In the genomic region with DNA sequence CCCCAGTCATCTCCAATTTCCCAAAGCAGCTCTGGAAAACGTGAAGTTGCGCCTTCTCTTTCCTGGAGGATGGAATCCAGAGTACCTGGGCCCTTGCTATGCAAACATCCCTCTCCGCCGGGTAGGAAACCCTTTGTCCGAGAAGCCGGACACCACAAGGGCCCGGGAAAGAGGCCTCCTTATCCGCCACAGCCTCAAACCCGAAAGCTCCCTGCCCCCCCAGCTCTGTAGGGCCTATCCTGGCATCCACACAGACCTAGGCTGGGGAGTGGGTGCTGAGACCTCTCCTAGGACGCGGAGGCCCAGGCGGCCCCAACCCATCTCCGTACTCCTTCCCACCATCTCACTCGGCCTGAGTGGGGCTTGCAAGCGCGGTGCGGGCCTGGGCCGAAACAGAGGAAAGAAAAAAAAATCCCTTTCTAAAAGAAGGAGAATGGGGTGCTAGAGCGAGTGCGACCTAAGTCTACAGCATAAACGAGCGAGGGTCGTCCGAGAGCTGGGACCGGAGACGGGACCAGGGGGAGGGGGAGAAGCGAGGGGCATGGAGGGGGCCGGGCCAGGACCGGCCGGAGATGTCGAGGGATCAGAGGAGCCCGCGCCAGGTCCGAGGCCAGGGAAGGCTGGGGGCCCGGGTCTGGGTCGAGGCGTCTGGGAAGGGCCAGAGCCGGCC, we compare ENCODE assay signal across 8 cellular contexts. TPM values are rescaled to one million over a fixed set of nuclear protein-coding genes. Genes with fewer than 3 reads are reported as not detected.
A peak's percentile ranks its signal among the peaks of the same experiment; 100 is the strongest.
DNase-seq lines count a peak whose midpoint lies in the region; ATAC-seq, FAIRE-seq and TF ChIP-seq lines count a peak whose summit lies in the region.

No MANE protein-coding gene starts in this region.

- H3K4me3 ChIP-seq in BLaER1 treated with 17β-estradiol and CSF1 and Interleukin-3, amounts not matched to agents 10 nM and 100 nM, result peak overlapping the region; percentile 89 to 99 (median 98)
- H3K4me3 ChIP-seq in Loucy (ENCODE audit: low read length, poor library complexity, severe bottlenecking) (peak overlapping the region; percentile 78), fibroblast of lung (replicated peaks in 1 of 4; ENCODE audit: control extremely low read depth in 1 of 4, insufficient read depth in 1 of 4, low read depth in 3 of 4, low read length in 4 of 4) (peak overlapping the region; percentile 69 to 98 (median 88))

- peak overlapping the region; percentile 95 for H3K4me3 Mint-ChIP-seq in activated T-helper 1 cell treated with anti-CD3 and anti-CD28 coated beads, Interleukin-12 subunit alpha, Interleukin-12 subunit beta, Interleukin-2, Interleukin-4 antibody, amounts not matched to agents 30 ng/mL and 10 ng/mL and 1 ng/mL, durations not matched to agents 14 hours and 24 hours and 36 hours
- peak overlapping the region; percentile 91 to 99 (median 99) for H3K4me3 Mint-ChIP-seq in nephron

- peaks cover 0 to 14% (median 0%) of the 10 kb centered on the region in 11 experiments; a peak in 7 of 22 replicates for H3K36me3 ChIP-seq in BLaER1 treated with 17β-estradiol and CSF1 and Interleukin-3, amounts not matched to agents 10 nM and 100 nM
- H3K36me3 ChIP-seq in Loucy (ENCODE audit: insufficient read depth, low read length), result no peaks in the 10 kb centered on the region
- peaks cover 2% of the 10 kb centered on the region for H3K36me3 ChIP-seq in fibroblast of lung (ENCODE audit: control insufficient read depth, insufficient read depth, low read length)

- peak overlapping the region; percentile 95 for H3K27ac Mint-ChIP-seq in activated T-helper 1 cell treated with anti-CD3 and anti-CD28 coated beads, Interleukin-12 subunit alpha, Interleukin-12 subunit beta, Interleukin-2, Interleukin-4 antibody, amounts not matched to agents 30 ng/mL and 10 ng/mL and 1 ng/mL, durations not matched to agents 14 hours and 24 hours and 36 hours
- peak overlapping the region; percentile 87 to 98 (median 98) for H3K27ac Mint-ChIP-seq in nephron

- TF ChIP-seq CTCF in Loucy (conservative IDR thresholded peaks at IDR 0.05; ENCODE audit: low read length), result no peak
- no peak for TF ChIP-seq CTCF in fibroblast of lung (conservative IDR thresholded peaks at IDR 0.05 in 1 of 2, IDR thresholded peaks at IDR 0.05 in 1 of 2; ENCODE audit: low read depth in 1 of 2, low read length in 2 of 2)
- no peak for TF ChIP-seq CTCF in nephron (IDR thresholded peaks at IDR 0.05; ENCODE audit: unreplicated experiment in 3 of 3)

- peak; percentile 2 for ATAC-seq in GM21390 (IDR thresholded peaks at IDR 0.05; ENCODE audit: unreplicated experiment)

- FAIRE-seq in urothelium cell line (lab: Jason Lieb, UNC), result no peak

- peak overlapping the region; percentile 92 to 99 (median 96) for H3K9ac ChIP-seq in BLaER1 treated with 17β-estradiol and CSF1 and Interleukin-3, amounts not matched to agents 10 nM and 100 nM
- H3K9ac ChIP-seq in Loucy (ENCODE audit: low read depth, low read length, poor library complexity, severe bottlenecking), result peak overlapping the region; percentile 78
- peak overlapping the region; percentile 91 for H3K9ac ChIP-seq in fibroblast of lung (ENCODE audit: insufficient read depth, low read length)

- H3K27ac ChIP-seq in BLaER1 treated with 17β-estradiol and CSF1 and Interleukin-3, amounts not matched to agents 10 nM and 100 nM, result peak overlapping the region; percentile 94 to 98 (median 95)
- peak overlapping the region; percentile 98 for H3K27ac ChIP-seq in fibroblast of lung (ENCODE audit: insufficient read depth, low read length)

- H4K20me1 ChIP-seq in BLaER1 treated with 17β-estradiol and CSF1 and Interleukin-3, amounts not matched to agents 10 nM and 100 nM, result peaks cover 16 to 54% (median 40%) of the 10 kb centered on the region in 11 experiments; a peak in 21 of 22 replicates
- peaks cover 33% of the 10 kb centered on the region for H4K20me1 ChIP-seq in Loucy (ENCODE audit: insufficient read depth, low read length, poor library complexity, severe bottlenecking)
- peaks cover 5% of the 10 kb centered on the region for H4K20me1 ChIP-seq in fibroblast of lung (ENCODE audit: control insufficient read depth, extremely low read depth, insufficient read depth, low read length)

- peak; percentile 12 for DNase-seq in activated T-helper 1 cell treated with anti-CD3 and anti-CD28 coated beads, Interleukin-12 subunit alpha, Interleukin-12 subunit beta, Interleukin-2, Interleukin-4 antibody, amounts not matched to agents 30 ng/mL and 10 ng/mL and 1 ng/mL, durations not matched to agents 14 hours and 24 hours and 36 hours (ENCODE audit: low spot score)
- peak in 1 of 2 donors; percentile 37 for DNase-seq in fibroblast of lung (ENCODE audit: low read depth in 2 of 2)
- DNase-seq in urothelium cell line (ENCODE audit: low spot score), result peak; percentile 17
- no peak for DNase-seq in NCI-H2107 treated with DMSO at 0.1 percent for 48 hours (lab: John Stamatoyannopoulos, UW; ENCODE audit: unreplicated experiment)

- peaks cover 64% of the 10 kb centered on the region for H3K4me1 Mint-ChIP-seq in activated T-helper 1 cell treated with anti-CD3 and anti-CD28 coated beads, Interleukin-12 subunit alpha, Interleukin-12 subunit beta, Interleukin-2, Interleukin-4 antibody, amounts not matched to agents 30 ng/mL and 10 ng/mL and 1 ng/mL, durations not matched to agents 14 hours and 24 hours and 36 hours (ENCODE audit: low read depth)
- peaks cover 56% of the 10 kb centered on the region for H3K4me1 Mint-ChIP-seq in nephron

- H3K9me3 ChIP-seq in BLaER1 treated with 17β-estradiol and CSF1 and Interleukin-3, amounts not matched to agents 10 nM and 100 nM (replicated peaks in 1 of 11), result no peaks in the 10 kb centered on the region; a peak in 1 of 22 replicates
- H3K9me3 ChIP-seq in Loucy (ENCODE audit: insufficient read depth, low read depth, low read length), result no peaks in the 10 kb centered on the region
- H3K9me3 ChIP-seq in fibroblast of lung (ENCODE audit: control insufficient read depth, insufficient read depth, low read depth, low read length), result no peaks in the 10 kb centered on the region

- H2AFZ ChIP-seq in Loucy (ENCODE audit: low read length) (peak overlapping the region; percentile 93; the same call in 1 of the 2 replicates), fibroblast of lung (ENCODE audit: low read length) (no peak overlapping the region)

- H3K4me2 ChIP-seq in BLaER1 treated with 17β-estradiol and CSF1 and Interleukin-3, amounts not matched to agents 10 nM and 100 nM, result peak overlapping the region; percentile 80 to 96 (median 94)
- H3K4me2 ChIP-seq in Loucy (ENCODE audit: low read depth, low read length, poor library complexity, severe bottlenecking) (peak overlapping the region; percentile 72), fibroblast of lung (ENCODE audit: extremely low read depth, insufficient read depth, low read length) (peak overlapping the region; percentile 85)

- no peaks in the 10 kb centered on the region for H3K9me3 Mint-ChIP-seq in activated T-helper 1 cell treated with anti-CD3 and anti-CD28 coated beads, Interleukin-12 subunit alpha, Interleukin-12 subunit beta, Interleukin-2, Interleukin-4 antibody, amounts not matched to agents 30 ng/mL and 10 ng/mL and 1 ng/mL, durations not matched to agents 14 hours and 24 hours and 36 hours
- no peaks in the 10 kb centered on the region for H3K9me3 Mint-ChIP-seq in nephron

- H3K4me1 ChIP-seq in BLaER1 treated with 17β-estradiol and CSF1 and Interleukin-3, amounts not matched to agents 10 nM and 100 nM, result peaks cover 51 to 58% (median 54%) of the 10 kb centered on the region in 10 experiments
- peaks cover 22% of the 10 kb centered on the region for H3K4me1 ChIP-seq in Loucy (ENCODE audit: insufficient read depth, low read length, poor library complexity, severe bottlenecking)
- H3K4me1 ChIP-seq in fibroblast of lung (ENCODE audit: control insufficient read depth, extremely low read depth, insufficient read depth, low read length), result peaks cover 3% of the 10 kb centered on the region

- H3K27me3 ChIP-seq in BLaER1 treated with 17β-estradiol and CSF1 and Interleukin-3, amounts not matched to agents 10 nM and 100 nM, result no peaks in the 10 kb centered on the region
- no peaks in the 10 kb centered on the region for H3K27me3 ChIP-seq in Loucy (ENCODE audit: insufficient read depth, low read length, poor library complexity, severe bottlenecking)
- no peaks in the 10 kb centered on the region for H3K27me3 ChIP-seq in fibroblast of lung (ENCODE audit: control insufficient read depth, insufficient read depth, low read length)

- H3K36me3 Mint-ChIP-seq in activated T-helper 1 cell treated with anti-CD3 and anti-CD28 coated beads, Interleukin-12 subunit alpha, Interleukin-12 subunit beta, Interleukin-2, Interleukin-4 antibody, amounts not matched to agents 30 ng/mL and 10 ng/mL and 1 ng/mL, durations not matched to agents 14 hours and 24 hours and 36 hours (ENCODE audit: low read depth), result peaks cover 19% of the 10 kb centered on the region
- H3K36me3 Mint-ChIP-seq in nephron (ENCODE audit: low read depth), result no peaks in the 10 kb centered on the region

- no peaks in the 10 kb centered on the region for H3K9me2 ChIP-seq in Loucy (replicated peaks; ENCODE audit: low read depth, low read length)

- no peaks in the 10 kb centered on the region for H3F3A ChIP-seq in Loucy (ENCODE audit: low read depth)

- no peaks in the 10 kb centered on the region for H3K27me3 Mint-ChIP-seq in activated T-helper 1 cell treated with anti-CD3 and anti-CD28 coated beads, Interleukin-12 subunit alpha, Interleukin-12 subunit beta, Interleukin-2, Interleukin-4 antibody, amounts not matched to agents 30 ng/mL and 10 ng/mL and 1 ng/mL, durations not matched to agents 14 hours and 24 hours and 36 hours (ENCODE audit: insufficient read depth)
- no peaks in the 10 kb centered on the region for H3K27me3 Mint-ChIP-seq in nephron (ENCODE audit: low read depth)

- peaks cover 57% of the 10 kb centered on the region for H3K79me2 ChIP-seq in Loucy (ENCODE audit: insufficient read depth, low read length)
- peaks cover 58% of the 10 kb centered on the region for H3K79me2 ChIP-seq in fibroblast of lung (ENCODE audit: control insufficient read depth, insufficient read depth, low read length)

- intact Hi-C loops in activated T-helper 1 cell treated with anti-CD3 and anti-CD28 coated beads, Interleukin-12 subunit alpha, Interleukin-12 subunit beta, Interleukin-2, Interleukin-4 antibody, amounts not matched to agents 30 ng/mL and 10 ng/mL and 1 ng/mL, durations not matched to agents 14 hours and 24 hours and 36 hours (cut with micrococcal nuclease), result loop anchor here (1.0 to 10.0 kb wide), 14 partner anchors 21 to 1881 kb away; a partner anchor contains a TSS

RNA-seq across cellular contexts. Expression of a gene that starts 0.6 kb away (rescaled TPM):
- total RNA-seq in activated T-helper 1 cell treated with anti-CD3 and anti-CD28 coated beads, Interleukin-12 subunit alpha, Interleukin-12 subunit beta, Interleukin-2, Interleukin-4 antibody, amounts not matched to agents 30 ng/mL and 10 ng/mL and 1 ng/mL, durations not matched to agents 14 hours and 24 hours and 36 hours, result 55.6 and 57.9 TPM in 2 replicates
- 96.3 and 113 TPM in 2 replicates for total RNA-seq in fibroblast of lung
- polyA plus RNA-seq in fibroblast of lung, result 42.7 and 52.6 TPM in 2 replicates
- polyA plus RNA-seq in fibroblast of lung (2012), result 32.8 and 33.3 TPM in 2 replicates
- 109 and 130 TPM in 2 replicates for polyA minus RNA-seq in fibroblast of lung (ENCODE audit: low replicate concordance)
